ENCODE assay signal across 13 cellular contexts in genomic region chr6:79872986-79873385, GRCh38.
A peak's percentile ranks its signal among the peaks of the same experiment; 100 is the strongest.
DNase-seq lines count a peak whose midpoint lies in the region; ATAC-seq and TF ChIP-seq lines count a peak whose summit lies in the region.
"Had no signal": no experiment of that assay in that cellular context is flagged by ENCODE, and none has a peak within 500 bp of the region (broad histone marks: within the 10 kb centered on the region; RNA-seq: fewer than 3 reads in every experiment).

No MANE protein-coding gene starts in this region.

- H3K4me3 Mint-ChIP-seq in MCF 10A (ENCODE audit: unreplicated experiment) (no peak overlapping the region), osteocyte (ENCODE audit: unreplicated experiment) (no peak overlapping the region)
- H3K4me3 Mint-ChIP-seq: activated naive CD4-positive, alpha-beta T cell treated with anti-CD3 and anti-CD28 coated beads for 36 hours had no signal

- H3K27ac Mint-ChIP-seq in MCF 10A (ENCODE audit: low read depth, unreplicated experiment) (peak overlapping the region; percentile 28), osteocyte (ENCODE audit: unreplicated experiment) (no peak overlapping the region)
- H3K27ac Mint-ChIP-seq: activated naive CD4-positive, alpha-beta T cell treated with anti-CD3 and anti-CD28 coated beads for 36 hours; progenitor cell of endocrine pancreas had no signal

- H3K9me3 ChIP-seq in breast epithelium = no peaks in the 10 kb centered on the region
- no peaks in the 10 kb centered on the region for H3K9me3 ChIP-seq in RWPE2 (ENCODE audit: severe bottlenecking)
- H3K9me3 ChIP-seq: SJSA1, thyroid gland had no signal

- ATAC-seq in RWPE2 (ENCODE audit: low read depth) = peak; percentile 86

- no peaks in the 10 kb centered on the region for H3K36me3 Mint-ChIP-seq in MCF 10A (ENCODE audit: insufficient read depth, unreplicated experiment)
- H3K36me3 Mint-ChIP-seq in osteocyte (ENCODE audit: unreplicated experiment) = no peaks in the 10 kb centered on the region

- no peaks in the 10 kb centered on the region for H3K9me3 Mint-ChIP-seq in MCF 10A (ENCODE audit: unreplicated experiment)
- no peaks in the 10 kb centered on the region for H3K9me3 Mint-ChIP-seq in osteocyte (ENCODE audit: unreplicated experiment)
- H3K9me3 Mint-ChIP-seq: activated naive CD4-positive, alpha-beta T cell treated with anti-CD3 and anti-CD28 coated beads for 36 hours had no signal

- 43 to 53% methylated on average over 2 of the region's 2 CpGs for WGBS in lower leg skin, 2 donors

- H3K36me3 ChIP-seq in breast epithelium = no peaks in the 10 kb centered on the region
- no peaks in the 10 kb centered on the region for H3K36me3 ChIP-seq in RWPE2 (ENCODE audit: low read depth)
- H3K36me3 ChIP-seq: SJSA1, thyroid gland had no signal

- H3K4me1 Mint-ChIP-seq in MCF 10A (ENCODE audit: insufficient read depth, unreplicated experiment) = peaks cover 33% of the 10 kb centered on the region
- H3K4me1 Mint-ChIP-seq in osteocyte (ENCODE audit: unreplicated experiment) = peaks cover 11% of the 10 kb centered on the region

- CTCF ChIA-PET in MCF 10A (lab: Yijun Ruan, JAX) = interaction anchor here (0.5 to 1.5 kb wide), 7 partner anchors 44 to 795 kb away, joined by 3 to 9 read pairs (median 4); partner anchors contain the start of gene PHIP

- BruUV-seq in MCF 10A (replicated peaks; lab: Mats Ljungman, UMichigan) = no TSS peak

- no peak for TF ChIP-seq POLR2A in breast epithelium (IDR thresholded peaks at IDR 0.05)
- no peak for TF ChIP-seq POLR2A in lower leg skin (IDR thresholded peaks at IDR 0.05)

- H3K27ac ChIP-seq in breast epithelium (no peak overlapping the region), RWPE2 (ENCODE audit: poor library complexity, severe bottlenecking) (peak overlapping the region; percentile 52)
- H3K27ac ChIP-seq: SJSA1, thyroid gland had no signal

- POLR2A ChIA-PET in MCF 10A (lab: Yijun Ruan, JAX) = interaction anchor here (0.6 to 3.8 kb wide), 7 partner anchors 23 to 336 kb away, joined by 3 to 11 read pairs (median 4); partner anchors contain the start of genes BCKDHB and LCA5

- H3K27me3 ChIP-seq in breast epithelium = no peaks in the 10 kb centered on the region
- no peaks in the 10 kb centered on the region for H3K27me3 ChIP-seq in RWPE2 (ENCODE audit: insufficient read depth, poor library complexity, severe bottlenecking)
- H3K27me3 ChIP-seq: thyroid gland had no signal

- intact Hi-C loops in MCF 10A (cut with micrococcal nuclease) (loop anchor here (2.0 kb wide), 1 partner anchor 222 kb away; no protein-coding TSS in a partner anchor), breast epithelium (cut with DNase I; ENCODE audit: low total_unique reads) (no loop called here), lower leg skin (cut with DNase I; ENCODE audit: low total_unique reads) (no loop called here)

- H3K4me1 ChIP-seq in breast epithelium (no peaks in the 10 kb centered on the region), RWPE2 (ENCODE audit: insufficient read depth, poor library complexity, severe bottlenecking) (peaks cover 39% of the 10 kb centered on the region)
- H3K4me1 ChIP-seq: SJSA1 had no signal

- peak; percentile 88 for DNase-seq in MCF 10A (ENCODE audit: unreplicated experiment)
- no peak for DNase-seq in breast epithelium (ENCODE audit: low spot score in 2 of 2)
- DNase-seq in RWPE2 (ENCODE audit: low spot score) = peak; percentile 55
- peak; percentile 18 for DNase-seq in fibroblast of peridontal ligament (ENCODE audit: extremely low read depth)
- peak; percentile 24 for DNase-seq in stromal cell of bone marrow (ENCODE audit: low read depth)
- DNase-seq in lower leg skin (ENCODE audit: low spot score in 2 of 2) = no peak
- DNase-seq in NCI-H524 treated with DMSO at 0.1 percent for 48 hours (lab: John Stamatoyannopoulos, UW) = no peak
- DNase-seq in osteocyte (ENCODE audit: extremely low spot score, unreplicated experiment) = no peak
- DNase-seq: activated naive CD4-positive, alpha-beta T cell treated with anti-CD3 and anti-CD28 coated beads for 36 hours; NCI-H146; thyroid gland had no signal

- TF ChIP-seq CTCF in MCF 10A (IDR thresholded peaks at IDR 0.05; ENCODE audit: unreplicated experiment) = no peak
- no peak for TF ChIP-seq CTCF in breast epithelium (IDR thresholded peaks at IDR 0.05)
- no peak for TF ChIP-seq CTCF in RWPE2 (IDR thresholded peaks at IDR 0.05; ENCODE audit: poor library complexity, severe bottlenecking)
- TF ChIP-seq CTCF in lower leg skin (IDR thresholded peaks at IDR 0.05) = no peak
- TF ChIP-seq CTCF in osteocyte (IDR thresholded peaks at IDR 0.05) = no peak

- no peaks in the 10 kb centered on the region for H3K27me3 Mint-ChIP-seq in MCF 10A (ENCODE audit: insufficient read depth, unreplicated experiment)
- H3K27me3 Mint-ChIP-seq in osteocyte (ENCODE audit: unreplicated experiment) = peaks cover 26% of the 10 kb centered on the region

- no peak overlapping the region for H3K4me3 ChIP-seq in breast epithelium
- H3K4me3 ChIP-seq in RWPE2 (ENCODE audit: severe bottlenecking) = no peak overlapping the region
- no peak overlapping the region for H3K4me3 ChIP-seq in lower leg skin (ENCODE audit: low read depth, poor library complexity, severe bottlenecking)
- H3K4me3 ChIP-seq: SJSA1, thyroid gland had no signal

Comparison
In these comparisons a context has a peak if more than half of its experiments do, and no peak if none do; other contexts are left out.
1. DNase-seq: peak in MCF 10A (single experiment), RWPE2 (single experiment), fibroblast of peridontal ligament (single experiment) and stromal cell of bone marrow (single experiment); none in breast epithelium (0 of 2), lower leg skin (0 of 2), NCI-H524 treated with DMSO at 0.1 percent for 48 hours (single experiment) and osteocyte (single experiment).